12 cellular contexts compared by ENCODE assay signal in the genomic region with DNA sequence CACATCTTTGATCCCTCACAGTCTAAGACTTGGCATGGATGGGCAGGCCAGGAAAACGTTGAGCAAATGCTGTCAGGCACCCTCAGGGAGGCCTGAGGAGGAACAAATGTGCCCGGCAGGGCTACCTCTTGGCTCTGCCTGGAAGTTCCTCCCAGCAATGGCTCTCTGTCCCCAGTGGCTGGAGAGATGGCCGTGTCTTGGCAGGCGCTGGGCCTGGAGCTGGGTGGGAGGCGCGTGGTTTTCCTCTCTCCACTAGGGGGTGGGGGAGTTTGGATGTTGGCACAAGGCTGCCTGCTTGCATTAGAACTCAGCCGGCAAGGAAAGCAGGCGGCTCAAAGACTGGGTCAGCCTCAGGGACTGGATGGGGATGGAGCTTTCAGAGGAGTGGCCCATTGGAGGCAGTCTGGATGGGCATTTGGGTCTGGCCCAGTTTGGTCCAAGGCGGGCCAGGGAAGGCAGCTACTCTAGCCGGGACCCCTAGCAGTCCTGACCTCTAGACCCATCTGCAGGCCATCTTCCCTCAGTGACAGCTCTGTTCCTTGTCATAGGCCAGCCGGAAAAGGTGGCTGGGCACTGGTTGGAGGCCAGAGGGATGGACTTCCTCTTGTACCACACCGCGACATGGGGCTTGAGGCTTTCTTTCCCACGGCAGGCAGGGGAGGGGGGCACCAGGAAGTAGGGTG.
A peak's percentile ranks its signal among the peaks of the same experiment; 100 is the strongest.
DNase-seq lines count a peak whose midpoint lies in the region; ATAC-seq, FAIRE-seq and TF ChIP-seq lines count a peak whose summit lies in the region.
"Had no signal": no experiment of that assay in that cellular context is flagged by ENCODE, and none has a peak within 500 bp of the region (broad histone marks: within the 10 kb centered on the region; RNA-seq: fewer than 3 reads in every experiment).

No MANE protein-coding gene starts in this region.

- H3K27me3 Mint-ChIP-seq in activated CD4-positive, alpha-beta T cell treated with anti-CD3 and anti-CD28 coated beads, Interleukin-2, amount 10 ng/mL, durations not matched to agents 7 days and 5 days = peaks cover 4% of the 10 kb centered on the region

- in situ Hi-C loops in astrocyte of the spinal cord (cut with HindIII; ENCODE audit: low sequenced_read_pairs) = no loop called here

- no peak overlapping the region for H3K27ac ChIP-seq in keratinocyte (ENCODE audit: control insufficient read depth, insufficient read depth, low read length)
- H3K27ac ChIP-seq: KMS-11 had no signal

- H3K9me1 ChIP-seq in keratinocyte (ENCODE audit: control insufficient read depth, extremely low read depth, insufficient read depth, low read length) = no peaks in the 10 kb centered on the region

- H3K79me2 ChIP-seq in keratinocyte (ENCODE audit: control insufficient read depth, insufficient read depth, low read length) = no peaks in the 10 kb centered on the region

- H4K20me1 ChIP-seq in keratinocyte (ENCODE audit: control insufficient read depth, extremely low read depth, insufficient read depth, low read length) = no peaks in the 10 kb centered on the region

- no peak overlapping the region for H2AFZ ChIP-seq in keratinocyte (ENCODE audit: control insufficient read depth, low read length)

- CTCF ChIA-PET in activated CD4-positive, alpha-beta T cell treated with anti-CD3 and anti-CD28 coated beads, Interleukin-2, amount 10 ng/mL, durations not matched to agents 7 days and 5 days (lab: Charles Lee) = no interaction called here

- no peak overlapping the region for H3K4me2 ChIP-seq in keratinocyte (ENCODE audit: control insufficient read depth, extremely low read depth, insufficient read depth, low read depth, low read length)
- H3K4me2 ChIP-seq: KMS-11 had no signal

- peaks cover 0 to 10% of the 10 kb centered on the region in 2 donors for H3K9me3 Mint-ChIP-seq in activated naive CD4-positive, alpha-beta T cell treated with anti-CD3 and anti-CD28 coated beads, Interleukin-2, amount 50 U/mL, for 72 hours
- H3K9me3 Mint-ChIP-seq in activated CD4-positive, alpha-beta T cell treated with anti-CD3 and anti-CD28 coated beads, Interleukin-2, amount 10 ng/mL, durations not matched to agents 7 days and 5 days = no peaks in the 10 kb centered on the region

- POLR2A ChIA-PET in activated CD4-positive, alpha-beta T cell treated with anti-CD3 and anti-CD28 coated beads, Interleukin-2, amount 10 ng/mL, durations not matched to agents 7 days and 5 days (lab: Charles Lee) = no interaction called here

- H3K9me3 ChIP-seq in keratinocyte (ENCODE audit: control insufficient read depth, low read depth, low read length) = peaks cover 2% of the 10 kb centered on the region

- H3K4me3 Mint-ChIP-seq in activated CD4-positive, alpha-beta T cell treated with anti-CD3 and anti-CD28 coated beads, Interleukin-2, amount 10 ng/mL, durations not matched to agents 7 days and 5 days = no peak overlapping the region
- H3K4me3 Mint-ChIP-seq: effector memory CD8-positive, alpha-beta T cell had no signal

- no peak overlapping the region for H3K9ac ChIP-seq in keratinocyte (ENCODE audit: control insufficient read depth, extremely low read depth, insufficient read depth, low read length)
- H3K9ac ChIP-seq: KMS-11 had no signal

- H3K4me1 ChIP-seq in keratinocyte (ENCODE audit: control insufficient read depth, extremely low read depth, insufficient read depth, low read length) = no peaks in the 10 kb centered on the region

- no peaks in the 10 kb centered on the region for H3K36me3 Mint-ChIP-seq in activated naive CD4-positive, alpha-beta T cell treated with anti-CD3 and anti-CD28 coated beads, Interleukin-2, amount 50 U/mL, for 72 hours
- no peaks in the 10 kb centered on the region for H3K36me3 Mint-ChIP-seq in activated CD4-positive, alpha-beta T cell treated with anti-CD3 and anti-CD28 coated beads, Interleukin-2, amount 10 ng/mL, durations not matched to agents 7 days and 5 days (ENCODE audit: low read depth)

- H3K27ac Mint-ChIP-seq in activated naive CD4-positive, alpha-beta T cell treated with anti-CD3 and anti-CD28 coated beads, Interleukin-2, amount 50 U/mL, for 72 hours = no peak overlapping the region
- H3K27ac Mint-ChIP-seq in activated CD4-positive, alpha-beta T cell treated with anti-CD3 and anti-CD28 coated beads, Interleukin-2, amount 10 ng/mL, durations not matched to agents 7 days and 5 days = no peak overlapping the region
- H3K27ac Mint-ChIP-seq: effector memory CD8-positive, alpha-beta T cell had no signal

- dilution Hi-C loops in keratinocyte (cut with MboI; ENCODE audit: extremely low pct_ligation_motif_present, low sequenced_read_pairs) = no loop called here

- no peaks in the 10 kb centered on the region for H3K27me3 ChIP-seq in H7 (ENCODE audit: control insufficient read depth, insufficient read depth, low read length)
- H3K27me3 ChIP-seq in keratinocyte (ENCODE audit: control insufficient read depth, extremely low read depth, insufficient read depth, low read length) = no peaks in the 10 kb centered on the region

- no peaks in the 10 kb centered on the region for H3K4me1 Mint-ChIP-seq in activated CD4-positive, alpha-beta T cell treated with anti-CD3 and anti-CD28 coated beads, Interleukin-2, amount 10 ng/mL, durations not matched to agents 7 days and 5 days

- H3K36me3 ChIP-seq in H7 (replicated peaks; ENCODE audit: control insufficient read depth, insufficient read depth, low read length) (no peaks in the 10 kb centered on the region), keratinocyte (ENCODE audit: control insufficient read depth in 2 of 2, extremely low read depth in 1 of 2, insufficient read depth in 2 of 2, low read length in 2 of 2) (no peaks in the 10 kb centered on the region)

- no peak for FAIRE-seq in keratinocyte (lab: Jason Lieb, UNC)

- H3K4me3 ChIP-seq in AG09309 (ENCODE audit: control insufficient read depth, low read depth, low read length) (no peak overlapping the region), H7 (ENCODE audit: insufficient read depth, low read depth, low read length) (no peak overlapping the region), astrocyte of the spinal cord (ENCODE audit: low read depth, low read length) (no peak overlapping the region), keratinocyte (ENCODE audit: control insufficient read depth in 2 of 3, extremely low read depth in 1 of 3, insufficient read depth in 2 of 3, low read depth in 1 of 3, low read length in 3 of 3) (no peak overlapping the region)

- ATAC-seq in activated naive CD4-positive, alpha-beta T cell treated with anti-CD3 and anti-CD28 coated beads, Interleukin-2, amount 50 U/mL, for 72 hours = no peak
- ATAC-seq in GM18498 (IDR thresholded peaks at IDR 0.05; ENCODE audit: unreplicated experiment) = no peak
- no peak for ATAC-seq in GM21723 (IDR thresholded peaks at IDR 0.05; ENCODE audit: unreplicated experiment)
- ATAC-seq: effector memory CD8-positive, alpha-beta T cell had no signal

- TF ChIP-seq CTCF in AG09309 (IDR thresholded peaks at IDR 0.05; ENCODE audit: control insufficient read depth, insufficient read depth, low read depth, low read length, missing control alignments) = peak; percentile 16
- peak; percentile 39 for TF ChIP-seq CTCF in astrocyte of the spinal cord (IDR thresholded peaks at IDR 0.05; ENCODE audit: low read depth, low read length)
- peak in 2 of 3 experiments; percentile 15 to 21 for TF ChIP-seq CTCF in keratinocyte (optimal IDR thresholded peaks at IDR 0.05 in 1 of 3, IDR thresholded peaks at IDR 0.05 in 1 of 3, conservative IDR thresholded peaks at IDR 0.05 in 1 of 3; ENCODE audit: extremely low read depth in 1 of 3, insufficient read depth in 2 of 3, low read length in 3 of 3)

- no peak for DNase-seq in AG09309 (ENCODE audit: low read depth)
- DNase-seq in H7 = peak; percentile 73
- no peak for DNase-seq in astrocyte of the spinal cord (ENCODE audit: low read depth, low spot score)
- DNase-seq in keratinocyte (ENCODE audit: low read depth, low spot score) = no peak
- DNase-seq in activated naive CD4-positive, alpha-beta T cell treated with anti-CD3 and anti-CD28 coated beads, Interleukin-2, amount 50 U/mL, for 72 hours (ENCODE audit: low spot score in 2 of 2) = no peak
- DNase-seq in activated CD4-positive, alpha-beta T cell treated with anti-CD3 and anti-CD28 coated beads, Interleukin-2, amount 10 ng/mL, durations not matched to agents 7 days and 5 days = no peak
- DNase-seq: activated gamma-delta T cell; effector memory CD8-positive, alpha-beta T cell; kidney glomerular epithelial cell had no signal
